ENCODE assay signal across 8 cellular contexts in the genomic region with DNA sequence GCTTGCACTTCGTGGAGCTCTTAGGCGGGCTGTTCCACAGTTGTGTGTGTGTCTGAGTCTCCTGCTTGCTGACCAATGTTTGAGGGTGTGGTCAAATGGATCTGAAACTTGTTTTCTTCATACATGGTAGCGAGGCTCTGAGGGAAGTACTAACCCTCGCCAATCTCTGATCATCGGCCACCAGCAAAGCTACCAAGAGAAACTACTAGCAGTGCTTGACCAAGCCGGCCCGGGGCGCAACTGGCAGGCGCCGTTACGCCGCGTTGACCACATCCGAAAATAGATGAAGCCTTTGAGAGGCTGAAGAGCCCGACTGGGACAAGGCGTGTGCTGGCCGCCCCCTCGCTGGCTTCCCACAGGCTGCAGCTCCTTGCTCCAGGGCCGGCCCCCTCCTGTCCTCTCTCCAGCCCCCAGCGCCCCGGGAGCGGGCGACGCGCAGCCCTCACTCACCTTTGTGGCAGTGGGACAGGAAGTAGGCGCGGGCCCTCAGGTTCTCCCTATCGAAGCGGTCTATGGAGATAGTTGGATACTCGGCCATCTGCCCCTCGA. TPM values are rescaled to one million over a fixed set of nuclear protein-coding genes. Genes with fewer than 3 reads are reported as not detected.
DNase-seq lines count a peak whose midpoint lies in the region; TF ChIP-seq lines count a peak whose summit lies in the region.

No MANE protein-coding gene starts in this region.

- H3K9me3 ChIP-seq in ascending aorta = no peaks in the 10 kb centered on the region

- no peaks in the 10 kb centered on the region for H3K27me3 ChIP-seq in ascending aorta

- intact Hi-C loops in ascending aorta (cut with DNase I) = loop anchor here (10.0 kb wide), 3 partner anchors 219 to 1649 kb away; a partner anchor contains a TSS

- H3K4me3 ChIP-seq in ascending aorta (peak overlapping the region; percentile 87 to 92), iPS-11a (ENCODE audit: low read depth, low read length) (peak overlapping the region; percentile 53), skeletal muscle cell (ENCODE audit: low read depth, low read length) (peak overlapping the region; percentile 84)

- TF ChIP-seq CTCF in HFFc6 (IDR thresholded peaks at IDR 0.05) (peak; percentile 28; the same call in 1 of the 2 replicates), ascending aorta (IDR thresholded peaks at IDR 0.05) (peak in 1 of 3 experiments; percentile 33)

- H3K9me3 Mint-ChIP-seq in activated naive CD4-positive, alpha-beta T cell treated with anti-CD3 and anti-CD28 coated beads, Interleukin-2, amount 50 U/mL, for 24 hours = no peaks in the 10 kb centered on the region
- no peaks in the 10 kb centered on the region for H3K9me3 Mint-ChIP-seq in HFFc6

- H3K4me1 Mint-ChIP-seq in activated naive CD4-positive, alpha-beta T cell treated with anti-CD3 and anti-CD28 coated beads, Interleukin-2, amount 50 U/mL, for 24 hours = peaks cover 58% of the 10 kb centered on the region
- H3K4me1 Mint-ChIP-seq in HFFc6 (ENCODE audit: low read depth) = peaks cover 26% of the 10 kb centered on the region

- peaks cover 5% of the 10 kb centered on the region for H3K36me3 Mint-ChIP-seq in activated naive CD4-positive, alpha-beta T cell treated with anti-CD3 and anti-CD28 coated beads, Interleukin-2, amount 50 U/mL, for 24 hours
- no peaks in the 10 kb centered on the region for H3K36me3 Mint-ChIP-seq in HFFc6 (ENCODE audit: low read depth)

- no peaks in the 10 kb centered on the region for H3K27me3 Mint-ChIP-seq in activated naive CD4-positive, alpha-beta T cell treated with anti-CD3 and anti-CD28 coated beads, Interleukin-2, amount 50 U/mL, for 24 hours
- H3K27me3 Mint-ChIP-seq in HFFc6 (ENCODE audit: insufficient read depth) = no peaks in the 10 kb centered on the region; the same call in 1 of the 2 replicates

- peak overlapping the region; percentile 89 to 91 for H3K27ac ChIP-seq in ascending aorta

- H3K4me1 ChIP-seq in ascending aorta = peaks cover 4 to 11% of the 10 kb centered on the region in 2 donors

- H3K4me3 Mint-ChIP-seq in activated naive CD4-positive, alpha-beta T cell treated with anti-CD3 and anti-CD28 coated beads, Interleukin-2, amount 50 U/mL, for 24 hours = peak overlapping the region; percentile 88
- peak overlapping the region; percentile 94 for H3K4me3 Mint-ChIP-seq in HFFc6

- no peaks in the 10 kb centered on the region for H3K36me3 ChIP-seq in ascending aorta

- H3K27ac Mint-ChIP-seq in activated naive CD4-positive, alpha-beta T cell treated with anti-CD3 and anti-CD28 coated beads, Interleukin-2, amount 50 U/mL, for 24 hours = peak overlapping the region; percentile 96
- peak overlapping the region; percentile 97 for H3K27ac Mint-ChIP-seq in HFFc6

- DNase-seq in activated naive CD4-positive, alpha-beta T cell treated with anti-CD3 and anti-CD28 coated beads, Interleukin-2, amount 50 U/mL, for 16 hours = no peak
- DNase-seq in HFFc6 (peak; percentile 74), MV-4-11 (lab: John Stamatoyannopoulos, UW) (peak; percentile 88), ascending aorta (ENCODE audit: low spot score in 2 of 2) (peak in 1 of 2 donors; percentile 84), skeletal muscle cell (ENCODE audit: low read depth) (peak; percentile 31), NCI-H187 (lab: John Stamatoyannopoulos, UW) (no peak)

RNA-seq across cellular contexts. Expression of a gene that starts 0.4 kb away (rescaled TPM):
- total RNA-seq in HFFc6 (2021; fragmentation: NEBNext Ultra II Directional; extraction: Animal tissue kit (Norgen Biotek cat#: 25700)) = 1 to 10 TPM; 4.6 to 6.8 (median 5.6) TPM
- total RNA-seq in ascending aorta = 8.6 TPM

RNA-seq across cellular contexts. Expression of a gene that starts 5.7 kb away (rescaled TPM):
- total RNA-seq in HFFc6 (2021; fragmentation: NEBNext Ultra II Directional; extraction: Animal tissue kit (Norgen Biotek cat#: 25700)) = under 1 TPM in 2 of 6 experiments, not detected in 4; 0.30 to 0.57 TPM
- total RNA-seq in ascending aorta = not detected

Comparison
In these comparisons a context has a peak if more than half of its experiments do, and no peak if none do; other contexts are left out.
1. DNase-seq: peak in HFFc6 (single experiment), MV-4-11 (single experiment) and skeletal muscle cell (single experiment); none in activated naive CD4-positive, alpha-beta T cell treated with anti-CD3 and anti-CD28 coated beads, Interleukin-2, amount 50 U/mL, for 16 hours (single experiment) and NCI-H187 (0 of 2).
2. Peak in every context shown above with its lines, with median percentiles within 50 percentile points of each other: H3K4me3 ChIP-seq.